Comparison of ENCODE assay signal across 26 cellular contexts in genomic region chr3:70127192-70127591, GRCh38.
"Had no signal": no experiment of that assay in that cellular context is flagged by ENCODE, and none has a peak within 500 bp of the region (broad histone marks: within the 10 kb centered on the region; RNA-seq: fewer than 3 reads in every experiment).

No MANE protein-coding gene starts in this region.

- H3K27ac ChIP-seq: stomach, suprapubic skin, testis, thoracic aorta, thyroid gland, tibial artery, tibial nerve, transverse colon, upper lobe of left lung, upper lobe of right lung, uterus, vagina had no signal

- H3K36me3 ChIP-seq: stomach, suprapubic skin, thoracic aorta, thyroid gland, tibial artery, tibial nerve, transverse colon, upper lobe of left lung, upper lobe of right lung, uterus, vagina had no signal

- DNase-seq: stimulated activated CD4-positive, alpha-beta T cell treated with anti-CD3 and anti-CD28 coated beads, Interleukin-2, amount 100 ng/mL, for 48 hours; stimulated activated CD4-positive, alpha-beta T cell treated with anti-CD3 and anti-CD28 coated beads, Interleukin-4, amount 100 ng/mL, for 1 hour; stimulated activated CD4-positive, alpha-beta T cell treated with anti-CD3 and anti-CD28 coated beads, Interleukin-4, amount 100 ng/mL, for 24 hours; stimulated activated CD4-positive, alpha-beta T cell treated with anti-CD3 and anti-CD28 coated beads, Interleukin-4, amount 100 ng/mL, for 4 hours; stimulated activated CD8-positive, alpha-beta memory T cell treated with anti-CD3 and anti-CD28 coated beads, Interleukin-4, amount 100 ng/mL, for 48 hours; stimulated activated naive B cell treated with anti-CD40 and anti-IgM and Interleukin-4, amounts not matched to agents 10 μg/mL and 1 μg/mL and 100 μg/mL, for 72 hours; stimulated activated naive CD4-positive, alpha-beta T cell; stimulated activated naive CD4-positive, alpha-beta T cell treated with Interleukin-2 at 50 U/mL for 16 hours; stimulated activated naive CD8-positive, alpha-beta T cell treated with anti-CD3 and anti-CD28 coated beads, Interleukin-15, amount 100 ng/mL, for 72 hours; stimulated activated naive CD8-positive, alpha-beta T cell treated with anti-CD3 and anti-CD28 coated beads, Interleukin-15, Interleukin-2, amounts not matched to agents 100 U/mL and 50 U/mL, for 24 hours; stomach; substantia nigra; testis; tibial artery; transverse colon; trophoblast cell; upper lobe of left lung; upper lobe of right lung; uterus had no signal

- ATAC-seq: stimulated activated effector memory CD8-positive, alpha-beta T cell treated with anti-CD3 and anti-CD28 coated beads, Interleukin-12 subunit alpha, Interleukin-12 subunit beta, amount 100 ng/mL, for 72 hours; stimulated activated memory B cell treated with anti-CD40 and anti-IgM and Interleukin-4, amounts not matched to agents 10 μg/mL and 1 μg/mL and 100 μg/mL, for 72 hours; stimulated activated naive B cell treated with anti-CD40 and anti-IgM and Interleukin-4, amounts not matched to agents 10 μg/mL and 1 μg/mL and 100 μg/mL, for 72 hours; stimulated activated naive CD8-positive, alpha-beta T cell treated with anti-CD3 and anti-CD28 coated beads, Interleukin-15, amount 100 ng/mL, for 72 hours; stimulated activated naive CD8-positive, alpha-beta T cell treated with anti-CD3 and anti-CD28 coated beads, Interleukin-15, Interleukin-2, amounts not matched to agents 100 U/mL and 50 U/mL, for 24 hours; upper lobe of right lung had no signal

- H3K4me3 ChIP-seq: stomach, suprapubic skin, testis, thoracic aorta, thyroid gland, tibial artery, tibial nerve, transverse colon, upper lobe of left lung, upper lobe of right lung, uterus, vagina had no signal

- H3K27me3 ChIP-seq: stomach, suprapubic skin, testis, thyroid gland, tibial artery, tibial nerve, transverse colon, upper lobe of left lung, upper lobe of right lung, uterus, vagina had no signal

- H3K9me3 ChIP-seq: stomach, suprapubic skin, testis, thoracic aorta, thyroid gland, tibial artery, tibial nerve, transverse colon, upper lobe of left lung, upper lobe of right lung, uterus, vagina had no signal

- H3K4me1 ChIP-seq: stomach, suprapubic skin, testis, tibial artery, tibial nerve, transverse colon, upper lobe of left lung, upper lobe of right lung, uterus, vagina had no signal
